Comparison of ENCODE assay signal across 19 cellular contexts in genomic region chr21:17622018-17622417, GRCh38. TPM values are rescaled to one million over a fixed set of nuclear protein-coding genes. Genes with fewer than 3 reads are reported as not detected.
DNase-seq lines count a peak whose midpoint lies in the region; ATAC-seq, FAIRE-seq and TF ChIP-seq lines count a peak whose summit lies in the region.
"Had no signal": no experiment of that assay in that cellular context is flagged by ENCODE, and none has a peak within 500 bp of the region (broad histone marks: within the 10 kb centered on the region; RNA-seq: fewer than 3 reads in every experiment).

No MANE protein-coding gene starts in this region.

- H3K14ac ChIP-seq in IMR-90 (replicated peaks; ENCODE audit: low read depth, low read length): no peak overlapping the region

- H3K4me2 ChIP-seq in A549 (no peak overlapping the region), IMR-90 (ENCODE audit: low read depth, low read length) (no peak overlapping the region)
- H3K4me2 ChIP-seq: GM23338 had no signal

- no peak for TF ChIP-seq EP300 in A549 (IDR thresholded peaks at IDR 0.05)

- H3K4me3 ChIP-seq in A549 (no peak overlapping the region), IMR-90 (ENCODE audit: insufficient read depth, low read depth, low read length) (no peak overlapping the region)
- H3K4me3 ChIP-seq: GM12878, GM23338 had no signal

- H2AFZ ChIP-seq in IMR-90 (replicated peaks; ENCODE audit: low read length, poor library complexity): no peak overlapping the region
- H2AFZ ChIP-seq: GM23338 had no signal

- H3K9ac ChIP-seq in IMR-90 (ENCODE audit: low read depth, low read length): no peak overlapping the region

- TF ChIP-seq POLR2A in A549 (IDR thresholded peaks at IDR 0.05; ENCODE audit: low read length) (no peak), IMR-90 (IDR thresholded peaks at IDR 0.05; ENCODE audit: low read depth, low read length) (no peak)

- no peaks in the 10 kb centered on the region for H3K4me1 ChIP-seq in A549
- no peaks in the 10 kb centered on the region for H3K4me1 ChIP-seq in IMR-90 (ENCODE audit: control insufficient read depth, insufficient read depth, low read length)

- H2BK15ac ChIP-seq in IMR-90 (ENCODE audit: low read depth, low read length): no peak overlapping the region

- H2AK5ac ChIP-seq in IMR-90 (ENCODE audit: low read depth, low read length): no peak overlapping the region

- CTCF ChIA-PET in A549 (lab: Yijun Ruan, JAX) (interaction anchor here (0.7 kb wide), 1 partner anchor 23 kb away, joined by 3 read pairs; no protein-coding TSS in a partner anchor), IMR-90 (lab: Yijun Ruan, JAX) (interaction anchor here (1.2 kb wide), 1 partner anchor 9 kb away, joined by 4 read pairs; no protein-coding TSS in a partner anchor)

- peak; percentile 38 for DNase-seq in NCI-H82 (lab: John Stamatoyannopoulos, UW)
- no peak for DNase-seq in NCI-H82 treated with DMSO at 0.1 percent for 48 hours (lab: John Stamatoyannopoulos, UW; ENCODE audit: unreplicated experiment)
- DNase-seq in A549 (ENCODE audit: low read depth in 1 of 2, low spot score in 1 of 2): no peak
- DNase-seq in IMR-90: no peak
- DNase-seq in epidermal melanocyte (ENCODE audit: insufficient read length, low spot score): no peak
- DNase-seq: 8988T; C1 segment of cervical spinal cord; Calu3; CD4-positive, alpha-beta memory T cell; COR-L47; DMS79; EL; GDM1; H9 had no signal

- no peak overlapping the region for H3K18ac ChIP-seq in IMR-90 (ENCODE audit: low read depth, low read length)

- TF ChIP-seq CTCF in A549 (IDR thresholded peaks at IDR 0.05): no peak
- TF ChIP-seq CTCF in IMR-90 (conservative IDR thresholded peaks at IDR 0.05; ENCODE audit: low read depth, low read length): no peak

- H3K27me3 ChIP-seq in IMR-90 (ENCODE audit: control insufficient read depth, insufficient read depth, low read length): peaks cover 3% of the 10 kb centered on the region; the same call in 1 of the 2 replicates

- no peak overlapping the region for H2AK9ac ChIP-seq in IMR-90 (replicated peaks; ENCODE audit: low read depth, low read length, poor library complexity)

- BruUV-seq in IMR-90 (replicated peaks; lab: Mats Ljungman, UMichigan): no TSS peak

- in situ Hi-C loops in IMR-90 (cut with MboI; ENCODE audit: low sequenced_read_pairs): no loop called here

- 5% methylated on average over 2 of the region's 2 CpGs for WGBS in A549 (ENCODE audit: missing lambda C conversion rate)
- no CpG with 5 or more reads among the region's 2 CpGs for WGBS in IMR-90 (ENCODE audit: extremely low coverage in 2 of 2, insufficient read length in 1 of 2), 2 experiments

- H3K36me3 ChIP-seq in IMR-90 (ENCODE audit: control insufficient read depth, insufficient read depth, low read length): no peaks in the 10 kb centered on the region

- no peak overlapping the region for H4K5ac ChIP-seq in IMR-90 (ENCODE audit: low read depth, low read length)

- no peak for FAIRE-seq in A549 (lab: Jason Lieb, UNC)
- FAIRE-seq: GM12878, GM19239 had no signal

- H2BK5ac ChIP-seq in IMR-90 (ENCODE audit: low read depth, low read length, poor library complexity, severe bottlenecking): no peak overlapping the region

- dilution Hi-C loops in IMR-90 (cut with HindIII; ENCODE audit: low sequenced_read_pairs, unreplicated experiment): no loop called here

- no peaks in the 10 kb centered on the region for H4K20me1 ChIP-seq in IMR-90 (ENCODE audit: insufficient read depth, low read length)

- H2BK120ac ChIP-seq in IMR-90 (ENCODE audit: low read depth, low read length): no peak overlapping the region

- no peak overlapping the region for H4K8ac ChIP-seq in IMR-90 (ENCODE audit: low read depth in 2 of 2, low read length in 2 of 2)

- no peaks in the 10 kb centered on the region; a peak in 1 of 4 replicates for H3K79me1 ChIP-seq in IMR-90 (ENCODE audit: low read depth in 1 of 2, low read length in 2 of 2)

- TF ChIP-seq RAD21 in A549 (conservative IDR thresholded peaks at IDR 0.05 in 1 of 2, IDR thresholded peaks at IDR 0.05 in 1 of 2) (no peak), IMR-90 (IDR thresholded peaks at IDR 0.05; ENCODE audit: low read length) (no peak)

- no peaks in the 10 kb centered on the region; the same call in 1 of the 2 replicates for H3K9me1 ChIP-seq in IMR-90 (ENCODE audit: insufficient read depth, low read length)

- no peak overlapping the region for H4K91ac ChIP-seq in IMR-90 (ENCODE audit: insufficient read depth, low read depth, low read length)

- intact Hi-C loops in IMR-90 (cut with micrococcal nuclease): no loop called here

- no peaks in the 10 kb centered on the region for H3K9me3 ChIP-seq in A549
- no peaks in the 10 kb centered on the region for H3K9me3 ChIP-seq in IMR-90 (ENCODE audit: control insufficient read depth, insufficient read depth, low read length)

- no peak overlapping the region for H3K23ac ChIP-seq in IMR-90 (ENCODE audit: low read depth, low read length)

- POLR2A ChIA-PET in A549 (lab: Yijun Ruan, JAX) (interaction anchor here (0.6 kb wide), 1 partner anchor 77 kb away, joined by 5 read pairs; no protein-coding TSS in a partner anchor), IMR-90 (lab: Charles Lee; ENCODE audit: unreplicated experiment) (no interaction called here)

- no peak overlapping the region for H2BK20ac ChIP-seq in IMR-90 (ENCODE audit: low read depth, low read length)

- no peak overlapping the region for H3K4ac ChIP-seq in IMR-90 (ENCODE audit: low read depth, low read length)

- H3K27ac ChIP-seq in A549 (no peak overlapping the region), IMR-90 (ENCODE audit: insufficient read depth, low read length) (no peak overlapping the region)

- ATAC-seq in A549 (no peak), IMR-90 (ENCODE audit: low read depth) (no peak), esophagus mucosa (peak; percentile 83), SK-N-SH treated with all-trans-retinoic acid at 6 μM for 48 hours (no peak)
- ATAC-seq: GM12878, GM23338 had no signal

- no peak overlapping the region for H3K56ac ChIP-seq in IMR-90 (ENCODE audit: extremely low read depth, insufficient read depth, low read length)

TF ChIP-seq in A549, 52 proteins besides CTCF, POLR2A, EP300 and RAD21:
- TF ChIP-seq FOSB (CRISPR knock-in tag; IDR thresholded peaks at IDR 0.05): no peak
- no peak for TF ChIP-seq ESRRA (IDR thresholded peaks at IDR 0.05; ENCODE audit: borderline replicate concordance, low read length)
- peak; percentile 59 for TF ChIP-seq MAFK (IDR thresholded peaks at IDR 0.05; ENCODE audit: partially characterized antibody)
- TF ChIP-seq MAZ (IDR thresholded peaks at IDR 0.05; ENCODE audit: borderline replicate concordance, low read depth, low read length): no peak
TF ChIP-seq in A549: peak in this region for 1.

TF ChIP-seq in IMR-90, 13 proteins besides CTCF, POLR2A, EP300 and RAD21:
- TF ChIP-seq SMC3 (IDR thresholded peaks at IDR 0.05; ENCODE audit: low read depth, low read length) (no peak), MXI1 (IDR thresholded peaks at IDR 0.05; ENCODE audit: borderline replicate concordance, low read depth, low read length) (no peak), MAFK (IDR thresholded peaks at IDR 0.05; ENCODE audit: low read depth, low read length) (peak; percentile 77), USF2 (IDR thresholded peaks at IDR 0.05; ENCODE audit: low read depth, low read length) (no peak)

TF ChIP-seq in SK-N-SH treated with all-trans-retinoic acid at 6 μM for 48 hours, 23 proteins besides CTCF, POLR2A, EP300 and RAD21 (continues in another document):
- no peak for TF ChIP-seq BACH2 (CRISPR knock-in tag; IDR thresholded peaks at IDR 0.05; ENCODE audit: borderline replicate concordance)
- no peak for TF ChIP-seq TOX (CRISPR knock-in tag; IDR thresholded peaks at IDR 0.05; ENCODE audit: borderline replicate concordance)
- no peak for TF ChIP-seq CSRNP3 (CRISPR knock-in tag; IDR thresholded peaks at IDR 0.05)
- no peak for TF ChIP-seq ZNF8 (CRISPR knock-in tag; IDR thresholded peaks at IDR 0.05)

RNA-seq across cellular contexts. Expression of gene BTG3, which starts 9.3 kb away (rescaled TPM):
- polyA plus RNA-seq in A549 (2011; rRNA removed) (40.0 and 46.1 TPM in 2 replicates), A549 (2017; fragmentation: RNase III; extraction: RNeasy Plus Mini Kit Qiagen cat#74134 plus additional on column Dnase treatment) (18.7 to 21.0 TPM (median 19.6 TPM) in 3 replicates), IMR-90 (2012; rRNA removed) (33.9 and 38.1 TPM in 2 replicates)
- polyA plus RNA-seq in A549 (2012; cell fraction: cytosol; rRNA removed): 16.6 and 16.7 TPM in 2 replicates
- polyA plus RNA-seq in A549 (2012; cell fraction: nucleus; rRNA removed): 7.8 and 11.8 TPM in 2 replicates
- 3.6 and 4.9 TPM in 2 replicates for polyA minus RNA-seq in A549 (2011; rRNA and poly(A)+ RNA removed)
- total RNA-seq in IMR-90 (2012; rRNA removed) (22.4 and 29.2 TPM in 2 replicates), esophagus mucosa (30.6 TPM)
- polyA plus RNA-seq in IMR-90 (2012; cell fraction: cytosol; rRNA removed): 14.1 and 27.6 TPM in 2 replicates
- polyA plus RNA-seq in IMR-90 (2012; cell fraction: nucleus; rRNA removed; ENCODE audit: low replicate concordance): 7.8 and 51.2 TPM in 2 replicates
